19 cellular contexts compared by ENCODE assay signal in the genomic region with DNA sequence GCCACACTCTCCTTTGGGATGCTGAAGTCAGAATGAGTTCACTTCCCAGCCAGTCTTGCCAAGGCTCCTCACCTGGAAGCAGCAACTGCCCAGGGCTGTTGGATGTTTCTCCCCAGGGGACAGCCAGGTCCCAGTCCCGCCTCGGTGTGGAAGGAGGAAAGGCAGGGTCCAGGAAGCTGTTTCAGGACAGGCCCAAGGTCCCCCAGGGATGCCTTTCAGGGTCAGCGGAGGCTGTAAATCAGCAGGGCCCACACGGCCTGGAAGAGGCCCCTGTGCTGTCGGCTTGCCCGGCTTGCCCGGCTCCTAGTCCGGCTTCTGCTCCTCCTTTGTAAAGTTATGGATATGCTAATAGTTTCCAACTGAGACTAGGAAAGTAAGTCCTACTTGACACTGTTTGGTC. TPM values are rescaled to one million over a fixed set of nuclear protein-coding genes. Genes with fewer than 3 reads are reported as not detected.
DNase-seq lines count a peak whose midpoint lies in the region; ATAC-seq and TF ChIP-seq lines count a peak whose summit lies in the region.
"Had no signal": no experiment of that assay in that cellular context is flagged by ENCODE, and none has a peak within 500 bp of the region (broad histone marks: within the 10 kb centered on the region; RNA-seq: fewer than 3 reads in every experiment).

No MANE protein-coding gene starts in this region.

- intact Hi-C loops in dendritic cell treated with granulocyte-macrophage colony-stimulating factor and Interleukin-4, amounts not matched to agents 40 ng/mL and 50 ng/mL, for 4 days (cut with micrococcal nuclease): no loop called here
- intact Hi-C loops in left cardiac atrium (cut with DNase I) (no loop called here), sigmoid colon (cut with DNase I) (no loop called here)

- H3K9me2 ChIP-seq in Loucy (replicated peaks; ENCODE audit: low read depth, low read length): no peaks in the 10 kb centered on the region

- DNase-seq in CD8-positive, alpha-beta memory T cell: no peak
- DNase-seq in neural crest cell (ENCODE audit: low read depth, low spot score) (no peak), left cardiac atrium (no peak), sigmoid colon (no peak), NCI-H446 treated with DMSO at 0.1 percent for 48 hours (lab: John Stamatoyannopoulos, UW) (no peak)
- DNase-seq: amygdala; COR-L47; dermis blood vessel endothelial cell; foreskin keratinocyte; HCEC 1CT; left lung; NCI-H1417 treated with DMSO at 0.1 percent for 48 hours; NCI-H526 treated with DMSO at 0.1 percent for 48 hours; stimulated activated CD4-positive, alpha-beta T cell treated with anti-CD3 and anti-CD28 coated beads, Interleukin-2, amount 100 ng/mL, for 48 hours had no signal

- TF ChIP-seq EP300 in sigmoid colon (IDR thresholded peaks at IDR 0.05): no peak

- H3K9me3 ChIP-seq in CD8-positive, alpha-beta memory T cell (ENCODE audit: low read length): no peaks in the 10 kb centered on the region
- H3K9me3 ChIP-seq in Loucy (ENCODE audit: insufficient read depth, low read depth, low read length): no peaks in the 10 kb centered on the region
- no peaks in the 10 kb centered on the region for H3K9me3 ChIP-seq in sigmoid colon
- H3K9me3 ChIP-seq: left lung had no signal

- H3K27ac Mint-ChIP-seq in CD8-positive, alpha-beta memory T cell: peak overlapping the region; percentile 92 to 99 (median 98)
- peak overlapping the region; percentile 40 for H3K27ac Mint-ChIP-seq in dendritic cell treated with granulocyte-macrophage colony-stimulating factor and Interleukin-4, amounts not matched to agents 40 ng/mL and 50 ng/mL, for 4 days
- no peak overlapping the region for H3K27ac Mint-ChIP-seq in neural crest cell (ENCODE audit: unreplicated experiment)

- no peaks in the 10 kb centered on the region for H3K27me3 ChIP-seq in CD8-positive, alpha-beta memory T cell (ENCODE audit: insufficient read depth, low read length, poor library complexity, severe bottlenecking)
- H3K27me3 ChIP-seq in Loucy (ENCODE audit: insufficient read depth, low read length, poor library complexity, severe bottlenecking) (no peaks in the 10 kb centered on the region), sigmoid colon (peaks cover 0 to 6% (median 0%) of the 10 kb centered on the region in 3 donors)

- H3K27me3 Mint-ChIP-seq in CD8-positive, alpha-beta memory T cell: no peaks in the 10 kb centered on the region
- H3K27me3 Mint-ChIP-seq in dendritic cell treated with granulocyte-macrophage colony-stimulating factor and Interleukin-4, amounts not matched to agents 40 ng/mL and 50 ng/mL, for 4 days: no peaks in the 10 kb centered on the region
- peaks cover 6% of the 10 kb centered on the region for H3K27me3 Mint-ChIP-seq in neural crest cell (ENCODE audit: low read depth)

- H3K36me3 ChIP-seq in CD8-positive, alpha-beta memory T cell (ENCODE audit: insufficient read depth, low read length): peaks cover 10% of the 10 kb centered on the region
- peaks cover 14% of the 10 kb centered on the region; the same call in 1 of the 2 replicates for H3K36me3 ChIP-seq in Loucy (ENCODE audit: insufficient read depth, low read length)
- H3K36me3 ChIP-seq in sigmoid colon: no peaks in the 10 kb centered on the region
- H3K36me3 ChIP-seq: left lung had no signal

- ATAC-seq in HG02623 (IDR thresholded peaks at IDR 0.05; ENCODE audit: unreplicated experiment) (no peak), left cardiac atrium (no peak)
- ATAC-seq: foreskin keratinocyte, HepG2, left lung had no signal

- peak overlapping the region; percentile 67 for H3K4me3 ChIP-seq in CD8-positive, alpha-beta memory T cell (ENCODE audit: low read length)
- H3K4me3 ChIP-seq in Loucy (ENCODE audit: low read length, poor library complexity, severe bottlenecking): peak overlapping the region; percentile 56
- no peak overlapping the region for H3K4me3 ChIP-seq in sigmoid colon
- H3K4me3 ChIP-seq: left lung had no signal

- H4K20me1 ChIP-seq in Loucy (ENCODE audit: insufficient read depth, low read length, poor library complexity, severe bottlenecking): peaks cover 11% of the 10 kb centered on the region

- TF ChIP-seq CTCF in Loucy (conservative IDR thresholded peaks at IDR 0.05; ENCODE audit: low read length): no peak
- no peak for TF ChIP-seq CTCF in neural crest cell (conservative IDR thresholded peaks at IDR 0.05)
- no peak for TF ChIP-seq CTCF in sigmoid colon (IDR thresholded peaks at IDR 0.05)

- peak overlapping the region; percentile 58 for H3K9ac ChIP-seq in Loucy (ENCODE audit: low read depth, low read length, poor library complexity, severe bottlenecking)

- H3K9me3 Mint-ChIP-seq in CD8-positive, alpha-beta memory T cell: no peaks in the 10 kb centered on the region
- H3K9me3 Mint-ChIP-seq in dendritic cell treated with granulocyte-macrophage colony-stimulating factor and Interleukin-4, amounts not matched to agents 40 ng/mL and 50 ng/mL, for 4 days: no peaks in the 10 kb centered on the region
- no peaks in the 10 kb centered on the region for H3K9me3 Mint-ChIP-seq in neural crest cell

- H2AFZ ChIP-seq in Loucy (ENCODE audit: low read length): no peak overlapping the region

- CTCF ChIA-PET in CD8-positive, alpha-beta memory T cell (lab: Charles Lee): interaction anchor here (0.9 to 26.5 kb wide), 10 partner anchors 10 to 171 kb away, joined by 3 to 815 read pairs (median 9); a partner anchor contains a TSS

- peaks cover 98% of the 10 kb centered on the region for H3K4me1 ChIP-seq in CD8-positive, alpha-beta memory T cell (ENCODE audit: insufficient read depth, low read length)
- H3K4me1 ChIP-seq in Loucy (ENCODE audit: insufficient read depth, low read length, poor library complexity, severe bottlenecking) (peaks cover 82% of the 10 kb centered on the region), sigmoid colon (no peaks in the 10 kb centered on the region)
- H3K4me1 ChIP-seq: foreskin keratinocyte had no signal

- WGBS in sigmoid colon, 2 donors: 49 to 50% methylated on average over 8 of the region's 8 CpGs

- peaks cover 100% of the 10 kb centered on the region for H3K79me2 ChIP-seq in Loucy (ENCODE audit: insufficient read depth, low read length)

- H3K4me1 Mint-ChIP-seq in CD8-positive, alpha-beta memory T cell: peaks cover 95 to 100% (median 99%) of the 10 kb centered on the region in 3 donors
- peaks cover 80% of the 10 kb centered on the region for H3K4me1 Mint-ChIP-seq in dendritic cell treated with granulocyte-macrophage colony-stimulating factor and Interleukin-4, amounts not matched to agents 40 ng/mL and 50 ng/mL, for 4 days (ENCODE audit: low read depth)
- peaks cover 46% of the 10 kb centered on the region for H3K4me1 Mint-ChIP-seq in neural crest cell

- H3K4me2 ChIP-seq in Loucy (ENCODE audit: low read depth, low read length, poor library complexity, severe bottlenecking): peak overlapping the region; percentile 79

- H3K27ac ChIP-seq in CD8-positive, alpha-beta memory T cell (ENCODE audit: low read depth, low read length): peak overlapping the region; percentile 66
- no peak overlapping the region for H3K27ac ChIP-seq in sigmoid colon
- H3K27ac ChIP-seq: foreskin keratinocyte had no signal

- no peaks in the 10 kb centered on the region for H3F3A ChIP-seq in Loucy (ENCODE audit: low read depth)

- H3K36me3 Mint-ChIP-seq in CD8-positive, alpha-beta memory T cell: peaks cover 0 to 53% (median 20%) of the 10 kb centered on the region in 3 donors
- H3K36me3 Mint-ChIP-seq in dendritic cell treated with granulocyte-macrophage colony-stimulating factor and Interleukin-4, amounts not matched to agents 40 ng/mL and 50 ng/mL, for 4 days (ENCODE audit: low read depth): peaks cover 52% of the 10 kb centered on the region
- no peaks in the 10 kb centered on the region for H3K36me3 Mint-ChIP-seq in neural crest cell (ENCODE audit: low read depth)

- H3K4me3 Mint-ChIP-seq in CD8-positive, alpha-beta memory T cell: peak overlapping the region; percentile 95 to 100 (median 99)
- no peak overlapping the region for H3K4me3 Mint-ChIP-seq in dendritic cell treated with granulocyte-macrophage colony-stimulating factor and Interleukin-4, amounts not matched to agents 40 ng/mL and 50 ng/mL, for 4 days
- peak overlapping the region; percentile 28 for H3K4me3 Mint-ChIP-seq in neural crest cell

- no peak for TF ChIP-seq POLR2A in sigmoid colon (IDR thresholded peaks at IDR 0.05)

- POLR2A ChIA-PET in CD8-positive, alpha-beta memory T cell (lab: Charles Lee): interaction anchor here (0.6 to 5.0 kb wide), 16 partner anchors 8 to 108 kb away, joined by 3 to 29 read pairs (median 5); a partner anchor contains a TSS

RNA-seq across cellular contexts. Expression of a gene that starts 10.3 kb away (rescaled TPM):
- total RNA-seq in CD8-positive, alpha-beta memory T cell: 100 to 1,000 TPM; 225 to 226 TPM
- 238 TPM for polyA plus RNA-seq in CD8-positive, alpha-beta memory T cell
- total RNA-seq in neural crest cell: 5.9 and 8.5 TPM in 2 replicates
- total RNA-seq in left cardiac atrium: 1 to 10 TPM; 4.4 to 9.2 TPM
- 10 to 100 TPM in 1 of 4 donors, 1 to 10 TPM in 3; 5.5 to 20.5 (median 7.6) TPM for total RNA-seq in sigmoid colon
- polyA plus RNA-seq in sigmoid colon: 10 to 100 TPM in 1 of 3 donors, 1 to 10 TPM in 2; 1.8 to 29.9 (median 1.8) TPM
- total RNA-seq: foreskin keratinocyte, HepG2, SK-MEL-5 had no signal
- polyA plus RNA-seq: foreskin keratinocyte, HepG2 had no signal

Comparison
In these comparisons a context has a peak if more than half of its experiments do, and no peak if none do; other contexts are left out.
1. H3K4me3 ChIP-seq: peak in CD8-positive, alpha-beta memory T cell (single experiment) and Loucy (single experiment); none in sigmoid colon (0 of 4).
2. RNA of a gene that starts 10.3 kb away (total RNA-seq): 225 to 226 TPM in CD8-positive, alpha-beta memory T cell; 4.4 to 9.2 TPM in left cardiac atrium, 5.5 to 20.5 TPM in sigmoid colon and 5.9 to 8.5 TPM in neural crest cell; every median in the first group is over 10 times any median in the second.